ENCODE assay signal across 9 cellular contexts in genomic region chr7:5678295-5679046, GRCh38.
A peak's percentile ranks its signal among the peaks of the same experiment; 100 is the strongest.
DNase-seq lines count a peak whose midpoint lies in the region; ATAC-seq, FAIRE-seq and TF ChIP-seq lines count a peak whose summit lies in the region.
"Had no signal": no experiment of that assay in that cellular context is flagged by ENCODE, and none has a peak within 500 bp of the region (broad histone marks: within the 10 kb centered on the region; RNA-seq: fewer than 3 reads in every experiment).

No MANE protein-coding gene starts in this region.

- H4K20me1 ChIP-seq in KMS-11 (ENCODE audit: insufficient read depth) (no peaks in the 10 kb centered on the region), GM12878 (ENCODE audit: control insufficient read depth, insufficient read depth) (no peaks in the 10 kb centered on the region; the same call in 1 of the 2 replicates)

- POLR2A ChIA-PET in CD4-positive, alpha-beta T cell (lab: Charles Lee), result interaction anchor here (1.0 to 3.2 kb wide), 5 partner anchors 10 to 153 kb away, joined by 3 to 18 read pairs (median 4); no protein-coding TSS in a partner anchor
- POLR2A ChIA-PET in GM12878 (lab: Charles Lee), result interaction anchor here (0.5 to 1.6 kb wide), 11 partner anchors 10 to 184 kb away, joined by 3 to 13 read pairs (median 4); no protein-coding TSS in a partner anchor
- POLR2A ChIA-PET in naive thymus-derived CD8-positive, alpha-beta T cell (lab: Charles Lee), result interaction anchor here (0.5 to 2.0 kb wide), 10 partner anchors 10 to 946 kb away, joined by 3 to 12 read pairs (median 4); no protein-coding TSS in a partner anchor

- TF ChIP-seq EP300 in GM12878 (IDR thresholded peaks at IDR 0.05; ENCODE audit: borderline replicate concordance in 1 of 2, control insufficient read depth in 1 of 2, low read depth in 2 of 2, low read length in 2 of 2), result no peak

- RAD21 ChIA-PET in GM12878 (lab: Charles Lee; ENCODE audit: unreplicated experiment), result interaction anchor here (0.6 to 9.1 kb wide), 14 partner anchors 9 to 438 kb away, joined by 3 to 124 read pairs (median 6); no protein-coding TSS in a partner anchor

- no peaks in the 10 kb centered on the region for H3K9me3 Mint-ChIP-seq in CD4-positive, alpha-beta T cell
- H3K9me3 Mint-ChIP-seq in naive thymus-derived CD8-positive, alpha-beta T cell, result no peaks in the 10 kb centered on the region

- H3K79me2 ChIP-seq in KMS-11 (ENCODE audit: insufficient read depth, low read depth) (no peaks in the 10 kb centered on the region), GM12878 (ENCODE audit: control insufficient read depth, insufficient read depth, low read length) (peaks cover 41% of the 10 kb centered on the region)

- no TSS peak for BruUV-seq in GM12878 (replicated peaks; lab: Mats Ljungman, UMichigan)

- TF ChIP-seq CTCF in CD4-positive, alpha-beta T cell (IDR thresholded peaks at IDR 0.05), result no peak
- TF ChIP-seq CTCF in KMS-11 (conservative IDR thresholded peaks at IDR 0.05; ENCODE audit: low read depth, low read length), result peak; percentile 47
- no peak for TF ChIP-seq CTCF in GM12878 (IDR thresholded peaks at IDR 0.05 in 2 of 3, conservative IDR thresholded peaks at IDR 0.05 in 1 of 3; ENCODE audit: control insufficient read depth in 2 of 3, extremely low read depth in 1 of 3, insufficient read depth in 1 of 3, low read depth in 3 of 3, low read length in 3 of 3)

- H3K36me3 Mint-ChIP-seq in CD4-positive, alpha-beta T cell (ENCODE audit: low read depth), result peaks cover 57% of the 10 kb centered on the region
- peaks cover 1 to 41% (median 8%) of the 10 kb centered on the region in 3 donors for H3K36me3 Mint-ChIP-seq in naive thymus-derived CD8-positive, alpha-beta T cell

- no peak overlapping the region for H3K4me3 ChIP-seq in KMS-11 (IDR thresholded peaks at IDR 0.05; ENCODE audit: insufficient read depth, low read depth, low read length)
- no peak overlapping the region for H3K4me3 ChIP-seq in GM12878

- H3K9ac ChIP-seq in KMS-11, result no peak overlapping the region
- H3K9ac ChIP-seq in GM12878 (ENCODE audit: control insufficient read depth, insufficient read depth, low read length), result no peak overlapping the region

- no peak overlapping the region for H2AFZ ChIP-seq in KMS-11 (ENCODE audit: low read depth)
- no peak overlapping the region for H2AFZ ChIP-seq in GM12878 (ENCODE audit: control insufficient read depth, low read depth, low read length)

- no peaks in the 10 kb centered on the region for H3K9me3 ChIP-seq in CD4-positive, alpha-beta T cell (ENCODE audit: control insufficient read depth, low read length)
- H3K9me3 ChIP-seq in GM12878 (replicated peaks; ENCODE audit: control insufficient read depth, insufficient read depth, low read length), result no peaks in the 10 kb centered on the region

- SMC1A ChIA-PET in GM12878 (lab: Charles Lee; ENCODE audit: uncharacterized antibody, unreplicated experiment), result interaction anchor here (0.7 to 6.4 kb wide), 21 partner anchors 8 to 439 kb away, joined by 3 to 128 read pairs (median 5); no protein-coding TSS in a partner anchor

- TF ChIP-seq POLR2A in GM12878 (IDR thresholded peaks at IDR 0.05; ENCODE audit: low read depth, low read length), result no peak

- H3K4me2 ChIP-seq in KMS-11 (no peak overlapping the region), GM12878 (ENCODE audit: control insufficient read depth, insufficient read depth) (no peak overlapping the region)

- H3K27ac Mint-ChIP-seq in CD4-positive, alpha-beta T cell, result peak overlapping the region; percentile 60
- peak overlapping the region; percentile 37 to 87 (median 69) for H3K27ac Mint-ChIP-seq in naive thymus-derived CD8-positive, alpha-beta T cell

- FAIRE-seq in GM12878 (lab: Jason Lieb, UNC), result no peak

- CTCF ChIA-PET in CD4-positive, alpha-beta T cell (lab: Charles Lee), result interaction anchor here (0.8 to 2.8 kb wide), 8 partner anchors 10 to 184 kb away, joined by 3 to 26 read pairs (median 6); no protein-coding TSS in a partner anchor
- CTCF ChIA-PET in GM12878 (lab: Yijun Ruan, JAX), result interaction anchor here (0.5 to 18.3 kb wide), 33 partner anchors 9 to 438 kb away, joined by 3 to 407 read pairs (median 3); no protein-coding TSS in a partner anchor

- ATAC-seq in CD4-positive, alpha-beta T cell (ENCODE audit: poor library complexity), result no peak
- ATAC-seq in GM12878 (no peak), GM21447 (IDR thresholded peaks at IDR 0.05; ENCODE audit: unreplicated experiment) (no peak), GM18498 (IDR thresholded peaks at IDR 0.05; ENCODE audit: unreplicated experiment) (no peak)
- no peak for ATAC-seq in naive thymus-derived CD8-positive, alpha-beta T cell

- H3K4me3 Mint-ChIP-seq in CD4-positive, alpha-beta T cell, result no peak overlapping the region
- no peak overlapping the region for H3K4me3 Mint-ChIP-seq in naive thymus-derived CD8-positive, alpha-beta T cell

- in situ Hi-C loops in GM12878 (cut with MboI), result no loop called here

- intact Hi-C loops in CD4-positive, alpha-beta T cell (cut with DNase I, micrococcal nuclease), result no loop called here
- intact Hi-C loops in GM12878 (cut with micrococcal nuclease; ENCODE audit: unreplicated experiment), result no loop called here

- DNase-seq in CD4-positive, alpha-beta T cell, result no peak
- DNase-seq in GM12878 (ENCODE audit: low read depth, low spot score) (no peak), mesenteric fat pad (ENCODE audit: low spot score) (no peak), hippocampal formation (lab: John Stamatoyannopoulos, UW) (no peak)
- DNase-seq in naive thymus-derived CD8-positive, alpha-beta T cell, result no peak
- DNase-seq: NCI-H1417 treated with DMSO at 0.1 percent for 48 hours had no signal

- H3K4me1 Mint-ChIP-seq in CD4-positive, alpha-beta T cell (ENCODE audit: low read depth), result peaks cover 59% of the 10 kb centered on the region
- peaks cover 33 to 79% (median 69%) of the 10 kb centered on the region in 4 donors for H3K4me1 Mint-ChIP-seq in naive thymus-derived CD8-positive, alpha-beta T cell

- 61% methylated on average over 12 of the region's 12 CpGs for WGBS in GM12878 (ENCODE audit: insufficient coverage, insufficient replicate concordance, low lambda C conversion rate, missing lambda C conversion rate)

- H3K27me3 ChIP-seq in CD4-positive, alpha-beta T cell (ENCODE audit: control insufficient read depth, insufficient read depth, low read length), result no peaks in the 10 kb centered on the region
- H3K27me3 ChIP-seq in KMS-11 (ENCODE audit: insufficient read depth, low read depth) (no peaks in the 10 kb centered on the region), GM12878 (replicated peaks in 1 of 2; ENCODE audit: control insufficient read depth in 2 of 2, insufficient read depth in 2 of 2, low read length in 1 of 2) (no peaks in the 10 kb centered on the region)

- TF ChIP-seq RAD21 in GM12878 (IDR thresholded peaks at IDR 0.05; ENCODE audit: insufficient read depth, low read depth, low read length), result no peak

- no peaks in the 10 kb centered on the region for H3K27me3 Mint-ChIP-seq in CD4-positive, alpha-beta T cell
- H3K27me3 Mint-ChIP-seq in naive thymus-derived CD8-positive, alpha-beta T cell, result no peaks in the 10 kb centered on the region

- no peak overlapping the region for H3K27ac ChIP-seq in CD4-positive, alpha-beta T cell (ENCODE audit: low read depth, low read length)
- no peak overlapping the region for H3K27ac ChIP-seq in KMS-11
- no peak overlapping the region for H3K27ac ChIP-seq in GM12878 (ENCODE audit: control insufficient read depth, insufficient read depth)

- no peaks in the 10 kb centered on the region for H3K4me1 ChIP-seq in KMS-11 (ENCODE audit: low read depth, poor library complexity, severe bottlenecking)
- peaks cover 54% of the 10 kb centered on the region for H3K4me1 ChIP-seq in GM12878 (ENCODE audit: control insufficient read depth, insufficient read depth, low read length)

- no peaks in the 10 kb centered on the region for H3K36me3 ChIP-seq in KMS-11 (ENCODE audit: insufficient read depth)
- H3K36me3 ChIP-seq in GM12878 (ENCODE audit: control insufficient read depth in 2 of 2, insufficient read depth in 2 of 2, low read length in 1 of 2), result peaks cover 4 to 7% of the 10 kb centered on the region in 2 experiments; a peak in 3 of 4 replicates

TF ChIP-seq in GM12878, 131 proteins besides CTCF, POLR2A, EP300 and RAD21:
- peak; percentile 62; the same call in 1 of the 2 replicates for TF ChIP-seq SPI1 (IDR thresholded peaks at IDR 0.05; ENCODE audit: borderline replicate concordance, insufficient read depth, low read depth, low read length)
- no peak for TF ChIP-seq ZNF217 (IDR thresholded peaks at IDR 0.05)
- no peak for TF ChIP-seq ZBTB11 (CRISPR knock-in tag; IDR thresholded peaks at IDR 0.05)
- no peak for TF ChIP-seq ZSCAN29 (IDR thresholded peaks at IDR 0.05)
